In genomic region chr16:66146689-66147330, GRCh38 we compare ENCODE assay signal across 23 cellular contexts.
"Had no signal": no experiment of that assay in that cellular context is flagged by ENCODE, and none has a peak within 500 bp of the region (broad histone marks: within the 10 kb centered on the region; RNA-seq: fewer than 3 reads in every experiment).

No MANE protein-coding gene starts in this region.

- H3K27ac ChIP-seq: coronary artery, dorsolateral prefrontal cortex, left ventricle myocardium inferior, pancreas, psoas muscle, sigmoid colon, thoracic aorta, vagina had no signal

- H3K4me3 ChIP-seq: coronary artery, dorsolateral prefrontal cortex, left ventricle myocardium inferior, pancreas, psoas muscle, sigmoid colon, thoracic aorta, vagina had no signal

- H3K27me3 ChIP-seq: pancreas, sigmoid colon, vagina had no signal

- DNase-seq: activated CD4-positive, alpha-beta T cell treated with anti-CD3 and anti-CD28 coated beads for 4 hours; activated CD4-positive, alpha-beta T cell treated with anti-CD3 and anti-CD28 coated beads, Interleukin-2, amount 50 U/mL, for 4 hours; activated CD4-positive, CD25-positive, alpha-beta regulatory T cell; activated naive CD4-positive, alpha-beta T cell; activated T-cell treated with anti-CD3 and anti-CD28 coated beads for 4 hours; activated T-cell treated with anti-CD3 and anti-CD28 coated beads, Interleukin-2, amount 50 U/mL, for 72 hours; dorsolateral prefrontal cortex; effector memory CD4-positive, alpha-beta T cell; erythroblast; islet precursor cell; left ventricle myocardium inferior; naive B cell; nucleus accumbens; pancreas; psoas muscle; sigmoid colon; small intestine; stimulated activated CD4-positive, alpha-beta T cell treated with anti-CD3 and anti-CD28 coated beads, Interleukin-4, amount 100 ng/mL, for 24 hours; T-helper 2 cell; trophoblast cell had no signal

- H3K9me3 ChIP-seq: left ventricle myocardium inferior, pancreas, psoas muscle, sigmoid colon, thoracic aorta, vagina had no signal

- H3K4me1 ChIP-seq: pancreas, sigmoid colon had no signal

- H3K36me3 ChIP-seq: left ventricle myocardium inferior, pancreas, sigmoid colon, thoracic aorta, vagina had no signal
